Comparison of ENCODE assay signal across 23 cellular contexts in genomic region chr3:118811333-118811732, GRCh38.
"Had no signal": no experiment of that assay in that cellular context is flagged by ENCODE, and none has a peak within 500 bp of the region (broad histone marks: within the 10 kb centered on the region; RNA-seq: fewer than 3 reads in every experiment).

No MANE protein-coding gene starts in this region.

- H3K27ac ChIP-seq: KMS-11, RWPE1 had no signal

- DNase-seq: IMR-90, MG63, NCI-H1092, NCI-H1105 treated with DMSO at 0.1 percent for 48 hours, NCI-H1417 treated with DMSO at 0.1 percent for 48 hours, NCI-H146, NCI-H1694 treated with DMSO at 0.1 percent for 48 hours, NCI-H1930, NCI-H2081 treated with DMSO at 0.1 percent for 48 hours, NCI-H2171, NCI-H226, NCI-H446, NCI-H510A, NCI-H524 treated with DMSO at 0.1 percent for 48 hours, NCI-H69, NCI-H774, SHP77 had no signal

- ATAC-seq: HepG2, Panc1, PC-3, SK-N-SH treated with all-trans-retinoic acid at 6 μM for 48 hours had no signal

- H3K27me3 ChIP-seq: MG63 had no signal

- H3K9me3 ChIP-seq: MG63 had no signal

- H3K36me3 ChIP-seq: MG63 had no signal

- H3K4me3 ChIP-seq: MG63 had no signal

- H3K4me2 ChIP-seq: KMS-11 had no signal

- H3K9ac ChIP-seq: KMS-11 had no signal
